Comparison of ENCODE assay signal across 8 cellular contexts in genomic region chr7:38908759-38909335, GRCh38. TPM values are rescaled to one million over a fixed set of nuclear protein-coding genes. Genes with fewer than 3 reads are reported as not detected.
A peak's percentile ranks its signal among the peaks of the same experiment; 100 is the strongest.
DNase-seq lines count a peak whose midpoint lies in the region; ATAC-seq, FAIRE-seq and TF ChIP-seq lines count a peak whose summit lies in the region.

Gene VPS41, minus strand, starts transcription at chr7:38909191. Its CDS starts 17 bp downstream, at chr7:38909174.

- H4K20me1 ChIP-seq in astrocyte (ENCODE audit: insufficient read depth, low read length) = no peaks in the 10 kb centered on the region
- no peaks in the 10 kb centered on the region for H4K20me1 ChIP-seq in hepatocyte (ENCODE audit: insufficient read depth, poor library complexity, severe bottlenecking)

- H2AFZ ChIP-seq in astrocyte (ENCODE audit: low read depth, low read length) = peak within 1 kb of the TSS; percentile 85
- H2AFZ ChIP-seq in hepatocyte = peak within 1 kb of the TSS; percentile 94

- TF ChIP-seq POLR2A in GM15510 (IDR thresholded peaks at IDR 0.05; ENCODE audit: borderline replicate concordance, extremely low read depth, insufficient read length) = peak; percentile 57

- peak within 1 kb of the TSS; percentile 98 for H3K4me3 Mint-ChIP-seq in T-helper 2 cell treated with Interferon-gamma antibody and Interleukin-4, amounts not matched to agents 5 μg/mL and 100 μg/mL, for 36 hours
- peak within 1 kb of the TSS; percentile 99 for H3K4me3 Mint-ChIP-seq in astrocyte (ENCODE audit: unreplicated experiment)

- no peaks in the 10 kb centered on the region for H3K9me3 ChIP-seq in astrocyte (ENCODE audit: insufficient read depth, low read depth, low read length)
- H3K9me3 ChIP-seq in hepatocyte (ENCODE audit: low read depth) = no peaks in the 10 kb centered on the region

- peaks cover 1% of the 10 kb centered on the region for H3K36me3 Mint-ChIP-seq in T-helper 2 cell treated with Interferon-gamma antibody and Interleukin-4, amounts not matched to agents 5 μg/mL and 100 μg/mL, for 36 hours (ENCODE audit: low read depth)
- H3K36me3 Mint-ChIP-seq in astrocyte (ENCODE audit: low read depth, unreplicated experiment) = peaks cover 2% of the 10 kb centered on the region

- H3K9me2 ChIP-seq in hepatocyte (replicated peaks; ENCODE audit: insufficient read depth) = no peaks in the 10 kb centered on the region

- peaks cover 14% of the 10 kb centered on the region for H3K79me2 ChIP-seq in astrocyte (ENCODE audit: insufficient read depth, low read length)
- peaks cover 42% of the 10 kb centered on the region for H3K79me2 ChIP-seq in hepatocyte

- H3K27me3 Mint-ChIP-seq in T-helper 2 cell treated with Interferon-gamma antibody and Interleukin-4, amounts not matched to agents 5 μg/mL and 100 μg/mL, for 36 hours (ENCODE audit: low read depth) = peaks cover 2% of the 10 kb centered on the region
- no peaks in the 10 kb centered on the region for H3K27me3 Mint-ChIP-seq in astrocyte (ENCODE audit: low read depth, unreplicated experiment)

- H3K4me1 ChIP-seq in astrocyte (ENCODE audit: insufficient read depth, low read length) = no peaks in the 10 kb centered on the region
- no peaks in the 10 kb centered on the region for H3K4me1 ChIP-seq in hepatocyte (ENCODE audit: insufficient read depth)

- WGBS in hepatocyte (ENCODE audit: low lambda C conversion rate, missing lambda C conversion rate) = 1% methylated on average over 17 of the region's 20 CpGs

- H3K27ac Mint-ChIP-seq in T-helper 2 cell treated with Interferon-gamma antibody and Interleukin-4, amounts not matched to agents 5 μg/mL and 100 μg/mL, for 36 hours = peak within 1 kb of the TSS; percentile 97
- H3K27ac Mint-ChIP-seq in astrocyte (ENCODE audit: unreplicated experiment) = peak within 1 kb of the TSS; percentile 79

- peak within 1 kb of the TSS; percentile 87 for H3K4me2 ChIP-seq in astrocyte (ENCODE audit: low read length)
- peak within 1 kb of the TSS; percentile 85 for H3K4me2 ChIP-seq in hepatocyte

- DNase-seq in NCI-H1417 treated with DMSO at 0.1 percent for 48 hours (lab: John Stamatoyannopoulos, UW) (peak; percentile 68), astrocyte (ENCODE audit: low read depth) (peak; percentile 56), hepatocyte (ENCODE audit: low spot score) (peak; percentile 85), retina (peak; percentile 81), cortex of kidney (lab: John Stamatoyannopoulos, UW) (no peak)
- DNase-seq in T-helper 2 cell treated with Interferon-gamma antibody and Interleukin-4, amounts not matched to agents 5 μg/mL and 100 μg/mL, for 36 hours (ENCODE audit: low spot score) = peak; percentile 74

- peaks cover 25% of the 10 kb centered on the region for H3K4me1 Mint-ChIP-seq in T-helper 2 cell treated with Interferon-gamma antibody and Interleukin-4, amounts not matched to agents 5 μg/mL and 100 μg/mL, for 36 hours (ENCODE audit: low read depth)
- H3K4me1 Mint-ChIP-seq in astrocyte (ENCODE audit: low read depth, unreplicated experiment) = peaks cover 11% of the 10 kb centered on the region

- H3K27ac ChIP-seq in astrocyte (ENCODE audit: low read depth, low read length) (no peak within 1 kb of the TSS), hepatocyte (peak within 1 kb of the TSS; percentile 45)

- peak within 1 kb of the TSS; percentile 84 for H3K9ac ChIP-seq in astrocyte (ENCODE audit: low read length)

- H3K27me3 ChIP-seq in astrocyte (ENCODE audit: insufficient read depth, low read length) = no peaks in the 10 kb centered on the region
- no peaks in the 10 kb centered on the region for H3K27me3 ChIP-seq in hepatocyte

- H3K9me3 Mint-ChIP-seq in T-helper 2 cell treated with Interferon-gamma antibody and Interleukin-4, amounts not matched to agents 5 μg/mL and 100 μg/mL, for 36 hours = no peaks in the 10 kb centered on the region
- H3K9me3 Mint-ChIP-seq in astrocyte (ENCODE audit: unreplicated experiment) = no peaks in the 10 kb centered on the region

- no peak for FAIRE-seq in astrocyte (lab: Jason Lieb, UNC)

- no peak for TF ChIP-seq CTCF in astrocyte (IDR thresholded peaks at IDR 0.05; ENCODE audit: insufficient read depth, low read depth, low read length)
- TF ChIP-seq CTCF in hepatocyte (IDR thresholded peaks at IDR 0.05; ENCODE audit: poor library complexity) = no peak

- peak; percentile 99 for ATAC-seq in HG02798 (IDR thresholded peaks at IDR 0.05; ENCODE audit: poor library complexity, unreplicated experiment)

- H3K4me3 ChIP-seq in astrocyte (ENCODE audit: insufficient read depth, low read depth, low read length) (peak within 1 kb of the TSS; percentile 88), hepatocyte (peak within 1 kb of the TSS; percentile 89)

- no peaks in the 10 kb centered on the region for H3K36me3 ChIP-seq in astrocyte (ENCODE audit: insufficient read depth, low read length)
- no peaks in the 10 kb centered on the region for H3K36me3 ChIP-seq in hepatocyte (replicated peaks; ENCODE audit: insufficient read depth, low read depth)

RNA-seq across cellular contexts. Expression of gene VPS41, which starts in this region (rescaled TPM):
- total RNA-seq in astrocyte = 92.9 and 93.6 TPM in 2 replicates
- 53.0 and 70.9 TPM in 2 replicates for total RNA-seq in hepatocyte
- 40.1 and 43.6 TPM in 2 replicates for polyA plus RNA-seq in hepatocyte
